ENCODE assay signal across 8 cellular contexts in the genomic region with DNA sequence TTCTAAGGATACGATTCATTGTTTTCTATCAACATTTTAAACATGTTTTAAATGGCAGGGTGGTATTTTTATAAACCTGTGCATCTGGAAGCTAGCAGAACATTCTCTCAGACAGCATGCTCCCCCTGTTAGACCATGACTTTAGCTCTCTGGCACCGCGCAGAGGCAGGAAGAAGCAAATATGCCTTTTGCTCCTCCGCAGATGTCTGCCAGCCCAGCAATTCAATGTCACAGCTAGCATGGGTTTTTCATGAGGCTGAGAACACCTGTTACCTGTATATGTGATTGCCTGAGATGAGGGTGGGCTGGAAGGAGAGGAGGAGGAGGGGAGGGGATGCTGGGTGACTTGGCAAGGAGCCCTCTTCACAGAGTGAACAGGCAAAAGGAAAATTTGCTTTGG. TPM values are rescaled to one million over a fixed set of nuclear protein-coding genes. Genes with fewer than 3 reads are reported as not detected.
DNase-seq lines count a peak whose midpoint lies in the region; ATAC-seq and TF ChIP-seq lines count a peak whose summit lies in the region.

No MANE protein-coding gene starts in this region.

- TF ChIP-seq CTCF in CD8-positive, alpha-beta T cell (IDR thresholded peaks at IDR 0.05), result peak; percentile 53
- TF ChIP-seq CTCF in LNCAP (IDR thresholded peaks at IDR 0.05) (peak; percentile 52), hepatocyte (IDR thresholded peaks at IDR 0.05; ENCODE audit: poor library complexity) (peak; percentile 55)

- no peaks in the 10 kb centered on the region for H3K27me3 ChIP-seq in CD8-positive, alpha-beta T cell (ENCODE audit: insufficient read depth, low read length)
- no peaks in the 10 kb centered on the region for H3K27me3 ChIP-seq in hepatocyte

- H3K9me2 ChIP-seq in hepatocyte (replicated peaks; ENCODE audit: insufficient read depth), result no peaks in the 10 kb centered on the region

- peaks cover 46% of the 10 kb centered on the region for H4K20me1 ChIP-seq in hepatocyte (ENCODE audit: insufficient read depth, poor library complexity, severe bottlenecking)

- H3K36me3 ChIP-seq in CD8-positive, alpha-beta T cell (ENCODE audit: insufficient read depth, low read length), result peaks cover 42% of the 10 kb centered on the region
- H3K36me3 ChIP-seq in hepatocyte (replicated peaks; ENCODE audit: insufficient read depth, low read depth), result peaks cover 7% of the 10 kb centered on the region

- peaks cover 25% of the 10 kb centered on the region for H3K4me1 Mint-ChIP-seq in CD8-positive, alpha-beta T cell (ENCODE audit: low read depth)
- H3K4me1 Mint-ChIP-seq in activated naive CD8-positive, alpha-beta T cell treated with anti-CD3 and anti-CD28 coated beads, Interleukin-2, amount 50 U/mL, for 24 hours, result peaks cover 22% of the 10 kb centered on the region

- H3K4me3 Mint-ChIP-seq in CD8-positive, alpha-beta T cell, result no peak overlapping the region
- no peak overlapping the region for H3K4me3 Mint-ChIP-seq in activated naive CD8-positive, alpha-beta T cell treated with anti-CD3 and anti-CD28 coated beads, Interleukin-2, amount 50 U/mL, for 24 hours

- H3K4me1 ChIP-seq in CD8-positive, alpha-beta T cell (ENCODE audit: insufficient read depth, low read length), result peaks cover 26% of the 10 kb centered on the region
- peaks cover 8% of the 10 kb centered on the region for H3K4me1 ChIP-seq in hepatocyte (ENCODE audit: insufficient read depth)

- H3K79me2 ChIP-seq in hepatocyte, result peaks cover 54% of the 10 kb centered on the region

- POLR2A ChIA-PET in CD8-positive, alpha-beta T cell (lab: Charles Lee), result no interaction called here

- no peaks in the 10 kb centered on the region for H3K27me3 Mint-ChIP-seq in CD8-positive, alpha-beta T cell (ENCODE audit: low read depth)
- no peaks in the 10 kb centered on the region for H3K27me3 Mint-ChIP-seq in activated naive CD8-positive, alpha-beta T cell treated with anti-CD3 and anti-CD28 coated beads, Interleukin-2, amount 50 U/mL, for 24 hours

- peak; percentile 78 for ATAC-seq in CD8-positive, alpha-beta T cell
- no peak for ATAC-seq in activated naive CD8-positive, alpha-beta T cell treated with anti-CD3 and anti-CD28 coated beads, Interleukin-2, amount 50 U/mL, for 24 hours
- no peak for ATAC-seq in esophagus mucosa

- H3K27ac Mint-ChIP-seq in CD8-positive, alpha-beta T cell, result peak overlapping the region; percentile 58
- peak overlapping the region; percentile 15 for H3K27ac Mint-ChIP-seq in activated naive CD8-positive, alpha-beta T cell treated with anti-CD3 and anti-CD28 coated beads, Interleukin-2, amount 50 U/mL, for 24 hours

- DNase-seq in CD8-positive, alpha-beta T cell, result peak in 2 of 7 experiments; percentile 33 to 61
- DNase-seq in activated naive CD8-positive, alpha-beta T cell treated with anti-CD3 and anti-CD28 coated beads, Interleukin-2, amount 50 U/mL, for 24 hours, result no peak
- peak; percentile 68 for DNase-seq in hepatocyte (ENCODE audit: low spot score)
- DNase-seq in stromal cell of bone marrow (ENCODE audit: low read depth), result peak; percentile 40
- DNase-seq in NCI-H345 (lab: John Stamatoyannopoulos, UW), result no peak
- no peak for DNase-seq in ureter (ENCODE audit: low spot score)

- no peak overlapping the region for H3K27ac ChIP-seq in CD8-positive, alpha-beta T cell (ENCODE audit: low read depth, low read length)
- H3K27ac ChIP-seq in hepatocyte, result no peak overlapping the region

- no peak overlapping the region for H3K4me3 ChIP-seq in CD8-positive, alpha-beta T cell (ENCODE audit: low read depth, low read length)
- no peak overlapping the region for H3K4me3 ChIP-seq in hepatocyte

- H3K9me3 ChIP-seq in CD8-positive, alpha-beta T cell (ENCODE audit: low read length), result no peaks in the 10 kb centered on the region
- no peaks in the 10 kb centered on the region for H3K9me3 ChIP-seq in hepatocyte (ENCODE audit: low read depth)

- 51% methylated on average over 4 of the region's 4 CpGs for WGBS in hepatocyte (ENCODE audit: low lambda C conversion rate, missing lambda C conversion rate)

- H3K36me3 Mint-ChIP-seq in CD8-positive, alpha-beta T cell, result peaks cover 70% of the 10 kb centered on the region
- peaks cover 32% of the 10 kb centered on the region for H3K36me3 Mint-ChIP-seq in activated naive CD8-positive, alpha-beta T cell treated with anti-CD3 and anti-CD28 coated beads, Interleukin-2, amount 50 U/mL, for 24 hours (ENCODE audit: low read depth)

- no peak overlapping the region for H3K4me2 ChIP-seq in hepatocyte

- H2AFZ ChIP-seq in hepatocyte, result no peak overlapping the region

- CTCF ChIA-PET in CD8-positive, alpha-beta T cell (lab: Charles Lee), result interaction anchor here (0.8 to 1.3 kb wide), 12 partner anchors 13 to 263 kb away, joined by 3 to 7 read pairs (median 3); a partner anchor contains a TSS

- intact Hi-C loops in CD8-positive, alpha-beta T cell (cut with DNase I, micrococcal nuclease), result loop anchor here (1.0 to 10.0 kb wide), 3 partner anchors 38 to 94 kb away; a partner anchor contains a TSS

- H3K9me3 Mint-ChIP-seq in CD8-positive, alpha-beta T cell, result no peaks in the 10 kb centered on the region
- H3K9me3 Mint-ChIP-seq in activated naive CD8-positive, alpha-beta T cell treated with anti-CD3 and anti-CD28 coated beads, Interleukin-2, amount 50 U/mL, for 24 hours, result no peaks in the 10 kb centered on the region

RNA-seq across cellular contexts. Expression of a gene that starts 6.7 kb away (rescaled TPM):
- total RNA-seq in CD8-positive, alpha-beta T cell, result 100 to 1,000 TPM; 267 to 269 TPM
- total RNA-seq in hepatocyte (184 and 203 TPM in 2 replicates), esophagus mucosa (88.0 TPM), ureter (170 TPM)
- polyA plus RNA-seq in hepatocyte, result 359 and 395 TPM in 2 replicates

RNA-seq across cellular contexts. Expression of a gene that starts 24.8 kb away (rescaled TPM):
- total RNA-seq in CD8-positive, alpha-beta T cell, result under 1 TPM; 0.24 to 0.42 TPM
- not detected in 2 replicates for total RNA-seq in hepatocyte
- 0.28 TPM in 1 of 2 replicates, not detected in the other for polyA plus RNA-seq in hepatocyte
- 0.20 TPM for total RNA-seq in esophagus mucosa
- total RNA-seq in ureter, result 15.4 TPM

RNA-seq across cellular contexts. Expression of a gene that starts 26.1 kb away (rescaled TPM):
- total RNA-seq in CD8-positive, alpha-beta T cell, result under 1 TPM; 0.68 to 0.83 TPM
- total RNA-seq in hepatocyte (2.5 and 4.6 TPM in 2 replicates), esophagus mucosa (9.8 TPM), ureter (32.0 TPM)
- 3.7 and 5.2 TPM in 2 replicates for polyA plus RNA-seq in hepatocyte

Comparison
In these comparisons a context has a peak if more than half of its experiments do, and no peak if none do; other contexts are left out.
1. DNase-seq: peak in hepatocyte (single experiment) and stromal cell of bone marrow (single experiment); none in activated naive CD8-positive, alpha-beta T cell treated with anti-CD3 and anti-CD28 coated beads, Interleukin-2, amount 50 U/mL, for 24 hours (single experiment), NCI-H345 (single experiment) and ureter (single experiment).
2. RNA of a gene that starts 24.8 kb away (total RNA-seq): 15.4 TPM in ureter (single experiment); 0.24 to 0.42 TPM in CD8-positive, alpha-beta T cell, 0.20 TPM in esophagus mucosa (single experiment) and not detected in hepatocyte; every median in the first group is over 10 times any median in the second.
3. Peak in every context shown above with its lines, with median percentiles within 50 percentile points of each other: CTCF ChIP-seq.